ENCODE assay signal across 24 cellular contexts in genomic region chr1:147586412-147586811, GRCh38. TPM values are rescaled to one million over a fixed set of nuclear protein-coding genes. Genes with fewer than 3 reads are reported as not detected.
A peak's percentile ranks its signal among the peaks of the same experiment; 100 is the strongest.
DNase-seq lines count a peak whose midpoint lies in the region; ATAC-seq, FAIRE-seq and TF ChIP-seq lines count a peak whose summit lies in the region.
"Had no signal": no experiment of that assay in that cellular context is flagged by ENCODE, and none has a peak within 500 bp of the region (broad histone marks: within the 10 kb centered on the region; RNA-seq: fewer than 3 reads in every experiment).

No MANE protein-coding gene starts in this region.

- peaks cover 0 to 14% of the 10 kb centered on the region in 2 experiments for H4K20me1 ChIP-seq in H1 (replicated peaks in 1 of 2; ENCODE audit: control insufficient read depth in 1 of 2, insufficient read depth in 2 of 2, low read length in 2 of 2)
- peaks cover 11% of the 10 kb centered on the region for H4K20me1 ChIP-seq in smooth muscle cell (ENCODE audit: low read depth)

- TF ChIP-seq POLR2A in H1 (IDR thresholded peaks at IDR 0.05; ENCODE audit: control extremely low read depth in 1 of 2, low read depth in 2 of 2, low read length in 2 of 2), result no peak

- POLR2A ChIA-PET in H1 (lab: Charles Lee; ENCODE audit: partially characterized antibody), result interaction anchor here (0.8 to 5.2 kb wide), 5 partner anchors 11 to 45 kb away, joined by 3 to 45 read pairs (median 9); partner anchors contain the start of gene BCL9

- H2BK20ac ChIP-seq in H1 (ENCODE audit: low read length), result no peak overlapping the region

- FAIRE-seq in H1 (lab: Jason Lieb, UNC), result no peak
- FAIRE-seq: bronchial epithelial cell, GM12878 had no signal

- no peak overlapping the region for H3K56ac ChIP-seq in H1 (replicated peaks; ENCODE audit: insufficient read length, low read depth, low read length)

- H3K27ac ChIP-seq in cardiac muscle cell (peak overlapping the region; percentile 36), left ventricle myocardium inferior (replicated peaks) (no peak overlapping the region), H1 (ENCODE audit: low read depth, low read length) (no peak overlapping the region), mesenchymal stem cell (ENCODE audit: low read length, poor library complexity, severe bottlenecking) (peak overlapping the region; percentile 90), smooth muscle cell (ENCODE audit: low read depth) (peak overlapping the region; percentile 9)
- H3K27ac ChIP-seq: 22Rv1, GM23248, right atrium auricular region, RWPE1, upper lobe of left lung had no signal

- H3K4me1 ChIP-seq in cardiac muscle cell (ENCODE audit: low read depth) (peaks cover 24% of the 10 kb centered on the region), left ventricle myocardium inferior (peaks cover 35% of the 10 kb centered on the region), H1 (replicated peaks in 1 of 4; ENCODE audit: control insufficient read depth in 3 of 4, insufficient read depth in 4 of 4, low read length in 3 of 4) (peaks cover 7 to 26% (median 13%) of the 10 kb centered on the region in 4 experiments), mesenchymal stem cell (ENCODE audit: control insufficient read depth, insufficient read depth, low read depth, low read length) (peaks cover 4% of the 10 kb centered on the region), smooth muscle cell (ENCODE audit: low read depth) (peaks cover 22% of the 10 kb centered on the region)
- H3K4me1 ChIP-seq: upper lobe of left lung had no signal

- no peak for ATAC-seq in HG02571 (IDR thresholded peaks at IDR 0.05; ENCODE audit: unreplicated experiment)
- ATAC-seq: GM12878 had no signal

- H3K4me3 ChIP-seq in cardiac muscle cell (no peak overlapping the region), left ventricle myocardium inferior (no peak overlapping the region), H1 (ENCODE audit: extremely low read depth in 1 of 4, insufficient read depth in 2 of 4, low read depth in 3 of 4, low read length in 4 of 4) (peak overlapping the region; percentile 14 to 60 (median 40); a peak in 7 of 8 replicates), mesenchymal stem cell (ENCODE audit: insufficient read depth in 1 of 2, low read depth in 1 of 2, low read length in 2 of 2) (no peak overlapping the region), smooth muscle cell (peak overlapping the region; percentile 31)
- H3K4me3 ChIP-seq: GM12878, GM23248, MG63, right atrium auricular region, upper lobe of left lung had no signal

- H3K27me3 ChIP-seq in cardiac muscle cell, result no peaks in the 10 kb centered on the region
- no peaks in the 10 kb centered on the region for H3K27me3 ChIP-seq in left ventricle myocardium inferior (ENCODE audit: low read depth)
- H3K27me3 ChIP-seq in H1 (replicated peaks in 1 of 4; ENCODE audit: control insufficient read depth in 3 of 4, extremely low read depth in 1 of 4, insufficient read depth in 3 of 4, low read length in 3 of 4), result peaks cover 6 to 60% (median 54%) of the 10 kb centered on the region in 4 experiments
- no peaks in the 10 kb centered on the region for H3K27me3 ChIP-seq in mesenchymal stem cell (ENCODE audit: control insufficient read depth in 1 of 2, insufficient read depth in 1 of 2, low read length in 2 of 2)
- no peaks in the 10 kb centered on the region for H3K27me3 ChIP-seq in smooth muscle cell (ENCODE audit: low read depth)
- H3K27me3 ChIP-seq: right atrium auricular region, upper lobe of left lung had no signal

- H3K4me2 ChIP-seq in H1 (ENCODE audit: insufficient read depth in 1 of 2, low read depth in 2 of 2, low read length in 2 of 2) (peak overlapping the region; percentile 88 to 99), mesenchymal stem cell (ENCODE audit: low read length, poor library complexity, severe bottlenecking) (no peak overlapping the region), smooth muscle cell (peak overlapping the region; percentile 80)

- no peaks in the 10 kb centered on the region for H3K79me1 ChIP-seq in H1 (ENCODE audit: low read depth, low read length)
- H3K79me1 ChIP-seq in mesenchymal stem cell (replicated peaks; ENCODE audit: low read length, poor library complexity, severe bottlenecking), result peaks cover 16% of the 10 kb centered on the region

- no peaks in the 10 kb centered on the region for H3K36me3 ChIP-seq in cardiac muscle cell
- H3K36me3 ChIP-seq in left ventricle myocardium inferior, result no peaks in the 10 kb centered on the region
- no peaks in the 10 kb centered on the region for H3K36me3 ChIP-seq in H1 (ENCODE audit: control insufficient read depth in 2 of 4, insufficient read depth in 4 of 4, low read length in 3 of 4)
- H3K36me3 ChIP-seq in mesenchymal stem cell (ENCODE audit: control insufficient read depth in 1 of 2, insufficient read depth in 2 of 2, low read depth in 1 of 2, low read length in 2 of 2), result no peaks in the 10 kb centered on the region
- no peaks in the 10 kb centered on the region for H3K36me3 ChIP-seq in smooth muscle cell (ENCODE audit: low read depth)
- H3K36me3 ChIP-seq: MG63, right atrium auricular region, upper lobe of left lung had no signal

- TF ChIP-seq CTCF in cardiac muscle cell (IDR thresholded peaks at IDR 0.05; ENCODE audit: low read depth, low read length), result no peak
- no peak for TF ChIP-seq CTCF in left ventricle myocardium inferior (IDR thresholded peaks at IDR 0.05; ENCODE audit: borderline replicate concordance)
- no peak for TF ChIP-seq CTCF in H1 (IDR thresholded peaks at IDR 0.05; ENCODE audit: control extremely low read depth in 1 of 3, insufficient read depth in 1 of 3, low read depth in 1 of 3, low read length in 3 of 3)
- TF ChIP-seq CTCF in smooth muscle cell (IDR thresholded peaks at IDR 0.05; ENCODE audit: borderline replicate concordance, insufficient read depth, poor library complexity, severe bottlenecking), result no peak

- H2AK5ac ChIP-seq in H1 (ENCODE audit: low read depth, low read length), result no peak overlapping the region
- H2AK5ac ChIP-seq in mesenchymal stem cell (ENCODE audit: low read length, severe bottlenecking), result peak overlapping the region; percentile 23

- H3F3A ChIP-seq in smooth muscle cell (ENCODE audit: low read depth), result peaks cover 9% of the 10 kb centered on the region

- H3K4ac ChIP-seq in H1 (replicated peaks; ENCODE audit: insufficient read length, low read depth, low read length) (no peak overlapping the region), mesenchymal stem cell (ENCODE audit: low read depth in 1 of 2, low read length in 2 of 2) (no peak overlapping the region)

- TF ChIP-seq EP300 in H1 (IDR thresholded peaks at IDR 0.05; ENCODE audit: borderline replicate concordance in 1 of 2, low read depth in 2 of 2, low read length in 2 of 2), result no peak

- no peak overlapping the region for H2BK5ac ChIP-seq in H1 (ENCODE audit: low read depth, low read length)
- H2BK5ac ChIP-seq in mesenchymal stem cell (ENCODE audit: low read depth, low read length, poor library complexity, severe bottlenecking), result no peak overlapping the region

- H3K18ac ChIP-seq in H1 (ENCODE audit: extremely low read depth, low read length) (no peak overlapping the region), mesenchymal stem cell (ENCODE audit: low read depth in 1 of 2, low read length in 2 of 2) (no peak overlapping the region)

- no peak overlapping the region for H2AFZ ChIP-seq in H1 (ENCODE audit: low read length)
- H2AFZ ChIP-seq in mesenchymal stem cell (ENCODE audit: low read depth, low read length), result no peak overlapping the region
- H2AFZ ChIP-seq in smooth muscle cell (ENCODE audit: low read depth), result no peak overlapping the region
- H2AFZ ChIP-seq: GM23248 had no signal

- intact Hi-C loops in left ventricle myocardium inferior (cut with micrococcal nuclease), result no loop called here

- no peak overlapping the region for H3K14ac ChIP-seq in H1 (ENCODE audit: insufficient read length)
- H3K14ac ChIP-seq in mesenchymal stem cell (ENCODE audit: low read length in 2 of 2), result no peak overlapping the region

- H2BK12ac ChIP-seq in H1 (ENCODE audit: low read depth, low read length) (no peak overlapping the region), mesenchymal stem cell (ENCODE audit: low read length in 2 of 2) (no peak overlapping the region)

- H4K8ac ChIP-seq in H1 (ENCODE audit: extremely low read depth, insufficient read depth, low read length), result no peak overlapping the region
- no peak overlapping the region for H4K8ac ChIP-seq in mesenchymal stem cell (ENCODE audit: low read length)

- H4K5ac ChIP-seq in H1 (ENCODE audit: insufficient read length, low read depth, low read length), result no peak overlapping the region

- no peak for TF ChIP-seq RAD21 in H1 (IDR thresholded peaks at IDR 0.05 in 1 of 2, conservative IDR thresholded peaks at IDR 0.05 in 1 of 2; ENCODE audit: low read depth in 2 of 2, low read length in 2 of 2)

- H3K9ac ChIP-seq in H1 (replicated peaks in 1 of 4; ENCODE audit: extremely low read depth in 1 of 4, low read depth in 3 of 4, low read length in 3 of 4) (no peak overlapping the region), mesenchymal stem cell (ENCODE audit: low read length) (no peak overlapping the region), smooth muscle cell (ENCODE audit: low read depth) (no peak overlapping the region)
- H3K9ac ChIP-seq: GM23248 had no signal

- H2BK15ac ChIP-seq in H1 (ENCODE audit: low read length) (no peak overlapping the region), mesenchymal stem cell (ENCODE audit: low read depth, poor library complexity, severe bottlenecking) (no peak overlapping the region)

- H3K23ac ChIP-seq in H1 (ENCODE audit: insufficient read length) (no peak overlapping the region), mesenchymal stem cell (ENCODE audit: low read length in 2 of 2) (no peak overlapping the region)

- peaks cover 10% of the 10 kb centered on the region for H3K23me2 ChIP-seq in H1 (ENCODE audit: low read depth, low read length)

- H3K9me3 ChIP-seq in cardiac muscle cell (ENCODE audit: low read depth) (no peaks in the 10 kb centered on the region), left ventricle myocardium inferior (replicated peaks) (no peaks in the 10 kb centered on the region), H1 (ENCODE audit: insufficient read depth in 2 of 2, low read depth in 1 of 2, low read length in 1 of 2) (no peaks in the 10 kb centered on the region), mesenchymal stem cell (ENCODE audit: control insufficient read depth, low read length) (no peaks in the 10 kb centered on the region), smooth muscle cell (replicated peaks; ENCODE audit: low read depth) (no peaks in the 10 kb centered on the region)
- H3K9me3 ChIP-seq: MG63, right atrium auricular region, upper lobe of left lung had no signal

- H3K79me2 ChIP-seq in H1 (ENCODE audit: control insufficient read depth in 1 of 2, insufficient read depth in 2 of 2, low read length in 2 of 2) (no peaks in the 10 kb centered on the region), smooth muscle cell (ENCODE audit: low read depth) (peaks cover 12% of the 10 kb centered on the region)

- peak in 1 of 2 donors; percentile 25 for DNase-seq in cardiac muscle cell (ENCODE audit: low read depth in 1 of 2, low spot score in 1 of 2)
- no peak for DNase-seq in left ventricle myocardium inferior
- peak in 1 of 2 experiments; percentile 51 for DNase-seq in H1 (ENCODE audit: low read depth in 1 of 2, low spot score in 2 of 2)
- peak; percentile 21 for DNase-seq in mesenchymal stem cell
- no peak for DNase-seq in smooth muscle cell (lab: John Stamatoyannopoulos, UW; ENCODE audit: unreplicated experiment)
- DNase-seq in A172 (ENCODE audit: low spot score), result no peak
- DNase-seq in activated CD4-positive, alpha-beta T cell treated with anti-CD3 and anti-CD28 coated beads for 4 hours, result no peak
- DNase-seq: activated CD4-positive, CD25-positive, alpha-beta regulatory T cell; activated gamma-delta T cell treated with Interleukin-2 at 50 U/mL for 16 hours; activated T-cell treated with anti-CD3 and anti-CD28 coated beads, Interleukin-2, amount 50 U/mL, for 1 hour; CD8-positive, alpha-beta memory T cell; cortex of kidney; IMR-90; MG63; NCI-H1417 treated with DMSO at 0.1 percent for 48 hours; NCI-H2107 had no signal

- WGBS in H1 (ENCODE audit: extremely low coverage in 1 of 2, insufficient coverage in 1 of 2, insufficient read length in 1 of 2, insufficient replicate concordance in 2 of 2, low coverage in 1 of 2, low lambda C conversion rate in 2 of 2, missing lambda C conversion rate in 1 of 2), 2 experiments, result 7% methylated on average over 13 of the region's 13 CpGs; no CpG with 5 or more reads in 1 of the 2 experiments
- 38% methylated on average over 13 of the region's 13 CpGs for WGBS in mesenchymal stem cell
- 31% methylated on average over 13 of the region's 13 CpGs for WGBS in smooth muscle cell (ENCODE audit: low lambda C conversion rate)

- H4K91ac ChIP-seq in H1 (replicated peaks; ENCODE audit: insufficient read length, low read length) (no peak overlapping the region), mesenchymal stem cell (ENCODE audit: low read length) (no peak overlapping the region)

- CTCF ChIA-PET in H1 (lab: Charles Lee; ENCODE audit: partially characterized antibody), result interaction anchor here (0.8 to 2.1 kb wide), 10 partner anchors 17 to 90 kb away, joined by 3 to 5 read pairs (median 3); partner anchors contain the start of gene BCL9

- H2BK120ac ChIP-seq in H1 (replicated peaks; ENCODE audit: low read depth, low read length) (no peak overlapping the region), mesenchymal stem cell (ENCODE audit: low read depth, low read length) (no peak overlapping the region)

RNA-seq across cellular contexts. Expression of gene BCL9, which starts 45.1 kb away (rescaled TPM):
- 27.5 and 34.7 TPM in 2 replicates for total RNA-seq in cardiac muscle cell
- 33.0 and 34.5 TPM in 2 replicates for polyA plus RNA-seq in cardiac muscle cell
- total RNA-seq in left ventricle myocardium inferior, result 12.0 TPM
- total RNA-seq in H1 (2021; fragmentation: NEBNext Ultra II Directional; extraction: Animal tissue kit (Norgen Biotek cat#: 25700)), result 38.7 and 44.6 TPM in 2 replicates
- 25.2 and 30.8 TPM in 2 replicates for polyA plus RNA-seq in H1 (2011; rRNA removed)
- 21.4 TPM for polyA plus RNA-seq in H1 (2011; cell fraction: cytosol; rRNA removed)
- 37.2 TPM for polyA plus RNA-seq in H1 (2011; cell fraction: nucleus; rRNA removed)
- 37.2 to 45.7 TPM (median 42.6 TPM) in 4 replicates for polyA plus RNA-seq in H1 (2012, experiment 1 of 2)
- polyA plus RNA-seq in H1 (2012, experiment 2 of 2), result 22.6 TPM
- 27.0 TPM for polyA plus RNA-seq in H1 (2013, experiment 1 of 2)
- 26.9 TPM for polyA plus RNA-seq in H1 (2013, experiment 2 of 2)
- 22.4 and 27.3 TPM in 2 replicates for polyA minus RNA-seq in H1 (2011; rRNA and poly(A)+ RNA removed)
- polyA minus RNA-seq in H1 (2011; cell fraction: cytosol; rRNA and poly(A)+ RNA removed), result 20.9 TPM
- polyA minus RNA-seq in H1 (2011; cell fraction: nucleus; rRNA and poly(A)+ RNA removed), result 31.5 TPM
- 13.1 TPM for polyA plus RNA-seq in mesenchymal stem cell (2013, experiment 1 of 2)
- polyA plus RNA-seq in mesenchymal stem cell (2013, experiment 2 of 2), result 13.1 TPM
- total RNA-seq in smooth muscle cell, result 12.2 and 19.2 TPM in 2 replicates
- polyA plus RNA-seq in smooth muscle cell, result 11.1 and 15.6 TPM in 2 replicates
- 6.0 and 8.9 TPM in 2 replicates for total RNA-seq in A172 (2014; rRNA removed; shearing (Covaris generic))

Comparison
In these comparisons a context has a peak if more than half of its experiments do, and no peak if none do; other contexts are left out.
1. H3K27ac ChIP-seq: peak in cardiac muscle cell (single experiment), mesenchymal stem cell (single experiment) and smooth muscle cell (single experiment); none in left ventricle myocardium inferior (single experiment) and H1 (single experiment).
2. H3K4me3 ChIP-seq: peak in H1 (4 of 4) and smooth muscle cell (single experiment); none in cardiac muscle cell (single experiment), left ventricle myocardium inferior (single experiment) and mesenchymal stem cell (0 of 2).